Comparison of ENCODE assay signal across 1 cellular context in genomic region chr3:110504901-110505300, GRCh38.
A peak's percentile ranks its signal among the peaks of the same experiment; 100 is the strongest.
TF ChIP-seq lines count a peak whose summit lies in the region.

No MANE protein-coding gene starts in this region.

TF ChIP-seq in K562, 482 proteins besides CTCF, POLR2A, EP300 and RAD21 (continued from another document and continues in another):
- no peak for TF ChIP-seq U2AF1 (optimal IDR thresholded peaks at IDR 0.05; ENCODE audit: low read depth, low read length)
- no peak for TF ChIP-seq ZNF347 (CRISPR knock-in tag; IDR thresholded peaks at IDR 0.05; ENCODE audit: low read depth)
- TF ChIP-seq CBX8 (IDR thresholded peaks at IDR 0.05; ENCODE audit: borderline replicate concordance, extremely low read depth, low read depth, low read length, poor library complexity, severe bottlenecking): no peak
- TF ChIP-seq ZNF174 (CRISPR knock-in tag; IDR thresholded peaks at IDR 0.05): no peak
- TF ChIP-seq MITF (IDR thresholded peaks at IDR 0.05): peak; percentile 53; the same call in 1 of the 2 replicates
- peak; percentile 46; the same call in 1 of the 2 replicates for TF ChIP-seq RAD51 (IDR thresholded peaks at IDR 0.05; ENCODE audit: borderline replicate concordance, low read depth)
- no peak for TF ChIP-seq ZNF280B (CRISPR knock-in tag; IDR thresholded peaks at IDR 0.05)
- no peak for TF ChIP-seq HIVEP1 (CRISPR knock-in tag; IDR thresholded peaks at IDR 0.05)
- TF ChIP-seq POLR2AphosphoS2 (IDR thresholded peaks at IDR 0.05; ENCODE audit: low read length): no peak
- TF ChIP-seq HDAC3 (IDR thresholded peaks at IDR 0.05; ENCODE audit: borderline replicate concordance, partially characterized antibody): peak; percentile 76
- peak; percentile 43; the same call in 1 of the 2 replicates for TF ChIP-seq HDAC2 (IDR thresholded peaks at IDR 0.05)
- no peak for TF ChIP-seq ZNF511 (CRISPR knock-in tag; IDR thresholded peaks at IDR 0.05)
- TF ChIP-seq HES1 (IDR thresholded peaks at IDR 0.05; ENCODE audit: low read depth): no peak
- no peak for TF ChIP-seq RBM17 (IDR thresholded peaks at IDR 0.05; ENCODE audit: borderline replicate concordance, low read depth, low read length)
- no peak for TF ChIP-seq COPS2 (conservative IDR thresholded peaks at IDR 0.05)
- TF ChIP-seq SRF (CRISPR knock-in tag; IDR thresholded peaks at IDR 0.05): no peak
- TF ChIP-seq ZNF212 (CRISPR knock-in tag; IDR thresholded peaks at IDR 0.05): no peak
- TF ChIP-seq HSF4 (CRISPR knock-in tag; IDR thresholded peaks at IDR 0.05; ENCODE audit: borderline replicate concordance): no peak
- TF ChIP-seq E2F8 (IDR thresholded peaks at IDR 0.05; ENCODE audit: low read depth, partially characterized antibody): no peak
- TF ChIP-seq SP1 (CRISPR knock-in tag; IDR thresholded peaks at IDR 0.05): peak; percentile 68; the same call in 1 of the 2 replicates
- TF ChIP-seq RFX5 (IDR thresholded peaks at IDR 0.05; ENCODE audit: low read depth, low read length): no peak
- TF ChIP-seq ELF2 (CRISPR knock-in tag; IDR thresholded peaks at IDR 0.05): no peak
- peak; percentile 74 for TF ChIP-seq CHD2 (IDR thresholded peaks at IDR 0.05; ENCODE audit: low read depth, low read length)
- TF ChIP-seq ZFPM2 (CRISPR knock-in tag; IDR thresholded peaks at IDR 0.05): no peak
- TF ChIP-seq KLF6 (CRISPR knock-in tag; IDR thresholded peaks at IDR 0.05; ENCODE audit: borderline replicate concordance): no peak
- TF ChIP-seq ARNT (IDR thresholded peaks at IDR 0.05): no peak
- TF ChIP-seq ZNF644 (tag; IDR thresholded peaks at IDR 0.05; ENCODE audit: low read depth): no peak
- no peak for TF ChIP-seq ZBTB17 (CRISPR knock-in tag; IDR thresholded peaks at IDR 0.05)
- no peak for TF ChIP-seq THAP7 (CRISPR knock-in tag; IDR thresholded peaks at IDR 0.05)
- no peak for TF ChIP-seq ZBTB8A (IDR thresholded peaks at IDR 0.05; ENCODE audit: partially characterized antibody)
- no peak for TF ChIP-seq E2F5 (CRISPR knock-in tag; IDR thresholded peaks at IDR 0.05)
- no peak for TF ChIP-seq ZNF24 (IDR thresholded peaks at IDR 0.05)
- no peak for TF ChIP-seq THAP12 (CRISPR knock-in tag; IDR thresholded peaks at IDR 0.05)
- TF ChIP-seq KHSRP (IDR thresholded peaks at IDR 0.05): no peak
- TF ChIP-seq CREM (IDR thresholded peaks at IDR 0.05; ENCODE audit: low read depth): peak; percentile 24; the same call in 1 of the 2 replicates
- TF ChIP-seq IFI16 (CRISPR knock-in tag; IDR thresholded peaks at IDR 0.05): no peak
- no peak for TF ChIP-seq ZNF695 (CRISPR knock-in tag; IDR thresholded peaks at IDR 0.05)
- TF ChIP-seq FOXJ3 (CRISPR knock-in tag; IDR thresholded peaks at IDR 0.05): no peak
- TF ChIP-seq ETV6 (IDR thresholded peaks at IDR 0.05; ENCODE audit: borderline replicate concordance in 1 of 2, low read depth in 2 of 2, low read length in 1 of 2): no peak
- TF ChIP-seq ETV6 (CRISPR knock-in tag; IDR thresholded peaks at IDR 0.05; ENCODE audit: borderline replicate concordance): no peak
- no peak for TF ChIP-seq BRF1 (IDR thresholded peaks at IDR 0.05; ENCODE audit: borderline replicate concordance, extremely low read depth, insufficient read length)
- TF ChIP-seq SMARCA5 (IDR thresholded peaks at IDR 0.05): no peak
- no peak for TF ChIP-seq MLX (CRISPR knock-in tag; conservative IDR thresholded peaks at IDR 0.05)
- no peak for TF ChIP-seq SRSF9 (IDR thresholded peaks at IDR 0.05; ENCODE audit: borderline replicate concordance, low read depth, low read length)
- peak; percentile 72 for TF ChIP-seq JUND (IDR thresholded peaks at IDR 0.05; ENCODE audit: borderline replicate concordance, low read depth, low read length)
- TF ChIP-seq JUND (tag; IDR thresholded peaks at IDR 0.05; ENCODE audit: borderline replicate concordance, low read depth, low read length): no peak
- no peak for TF ChIP-seq RBM34 (IDR thresholded peaks at IDR 0.05; ENCODE audit: borderline replicate concordance, insufficient read depth, low read length)
- TF ChIP-seq XRCC4 (IDR thresholded peaks at IDR 0.05; ENCODE audit: extremely low read depth, insufficient read depth, insufficient read length): no peak
- TF ChIP-seq ZBTB7A (IDR thresholded peaks at IDR 0.05; ENCODE audit: borderline replicate concordance, control insufficient read depth, low read depth, low read length): no peak
- peak; percentile 73 for TF ChIP-seq PHB2 (IDR thresholded peaks at IDR 0.05; ENCODE audit: low read depth)
- no peak for TF ChIP-seq KLF1 (tag; IDR thresholded peaks at IDR 0.05)
- no peak for TF ChIP-seq PTBP1 (IDR thresholded peaks at IDR 0.05; ENCODE audit: low read depth, low read length)
- TF ChIP-seq GTF3C2 (IDR thresholded peaks at IDR 0.05; ENCODE audit: borderline replicate concordance, extremely low read depth, insufficient read length): no peak
- no peak for TF ChIP-seq NFE2 (IDR thresholded peaks at IDR 0.05; ENCODE audit: low read depth)
- no peak for TF ChIP-seq ZKSCAN1 (IDR thresholded peaks at IDR 0.05; ENCODE audit: low read depth, low read length)
- no peak for TF ChIP-seq HBP1 (CRISPR knock-in tag; IDR thresholded peaks at IDR 0.05)
